ENCODE assay signal across 9 cellular contexts in the genomic region with DNA sequence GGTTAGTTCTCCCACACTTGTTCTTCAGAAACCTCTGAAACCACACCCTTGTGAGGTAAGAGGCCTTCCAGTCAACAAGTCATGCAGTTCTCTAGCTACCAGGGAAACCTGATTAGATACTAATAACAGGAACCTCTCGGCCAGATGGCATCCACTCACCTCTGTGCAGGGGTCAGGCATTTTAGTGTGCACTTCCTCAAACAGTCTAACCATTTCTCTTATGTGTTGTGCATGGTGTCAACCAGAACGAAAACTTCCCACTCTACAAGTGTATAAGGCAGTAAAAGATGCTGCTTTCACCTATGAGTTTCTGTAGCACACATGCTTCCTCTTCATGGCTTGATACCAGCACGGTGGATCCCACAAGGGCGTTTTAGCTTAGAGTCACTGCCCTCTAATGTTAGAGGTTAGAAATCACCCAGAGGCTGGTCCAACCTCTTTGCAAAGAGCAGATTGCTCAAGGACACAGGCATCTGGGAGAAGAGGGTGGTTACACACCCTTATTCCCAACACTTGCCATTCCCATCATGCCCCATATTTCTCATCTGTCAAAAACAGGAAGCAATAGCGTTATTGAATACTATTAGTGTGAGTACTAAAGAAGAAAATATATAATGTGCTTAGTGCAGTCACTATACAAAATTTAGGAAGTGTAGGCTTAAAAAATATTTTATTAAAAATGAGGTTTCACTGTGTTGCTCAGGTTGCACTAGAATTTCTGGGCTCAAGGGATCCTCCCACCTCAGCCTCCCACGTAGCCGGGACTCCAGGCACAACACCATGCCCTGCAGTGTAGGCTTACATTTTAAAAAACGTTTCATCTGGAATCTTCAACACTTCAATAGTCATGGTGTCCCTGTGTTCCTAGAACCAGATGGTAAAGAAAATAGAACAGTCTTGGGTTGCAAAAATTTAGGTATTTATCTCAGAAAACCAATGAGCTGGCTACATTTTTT. TPM values are rescaled to one million over a fixed set of nuclear protein-coding genes. Genes with fewer than 3 reads are reported as not detected.
A peak's percentile ranks its signal among the peaks of the same experiment; 100 is the strongest.
DNase-seq lines count a peak whose midpoint lies in the region; ATAC-seq lines count a peak whose summit lies in the region.
"Had no signal": no experiment of that assay in that cellular context is flagged by ENCODE, and none has a peak within 500 bp of the region (broad histone marks: within the 10 kb centered on the region; RNA-seq: fewer than 3 reads in every experiment).

No MANE protein-coding gene starts in this region.

- H3K27me3 ChIP-seq in duodenal mucosa (ENCODE audit: control insufficient read depth in 1 of 2, insufficient read depth in 2 of 2, low read length in 2 of 2): no peaks in the 10 kb centered on the region
- no peaks in the 10 kb centered on the region for H3K27me3 ChIP-seq in mesendoderm (ENCODE audit: insufficient read depth, low read length, poor library complexity)

- DNase-seq in activated T-cell treated with anti-CD3 and anti-CD28 coated beads for 48 hours (ENCODE audit: low read depth) (peak; percentile 11), HS-5 (ENCODE audit: low read depth) (peak; percentile 35), SIG-M5 treated with dmso at 0.1 percent for 504 hours (lab: John Stamatoyannopoulos, UW; ENCODE audit: unreplicated experiment) (peak; percentile 86), mesendoderm (peak; percentile 87), NCI-H2107 treated with DMSO at 0.1 percent for 48 hours (lab: John Stamatoyannopoulos, UW; ENCODE audit: unreplicated experiment) (no peak)
- DNase-seq in activated T-cell treated with anti-CD3 and anti-CD28 coated beads, Interleukin-2, amount 50 U/mL, for 1 hour: no peak

- no peak overlapping the region for H3K4ac ChIP-seq in mesendoderm (ENCODE audit: low read depth, low read length)

- no peaks in the 10 kb centered on the region for H3K9me3 ChIP-seq in duodenal mucosa (ENCODE audit: control insufficient read depth in 1 of 2, low read length in 2 of 2)
- H3K9me3 ChIP-seq: HAP-1 had no signal

- H2AK5ac ChIP-seq in mesendoderm (ENCODE audit: low read length): no peak overlapping the region

- ATAC-seq in GM21529 (IDR thresholded peaks at IDR 0.05; ENCODE audit: unreplicated experiment): peak; percentile 97

- H3K36me3 ChIP-seq in duodenal mucosa (ENCODE audit: control insufficient read depth in 1 of 2, insufficient read depth in 2 of 2, low read length in 2 of 2) (no peaks in the 10 kb centered on the region), mesendoderm (ENCODE audit: control insufficient read depth, insufficient read depth, low read length) (no peaks in the 10 kb centered on the region)
- H3K36me3 ChIP-seq: HAP-1 had no signal

- no peaks in the 10 kb centered on the region for H3K79me1 ChIP-seq in mesendoderm (ENCODE audit: low read length)

- H2BK5ac ChIP-seq in mesendoderm (ENCODE audit: low read length): no peak overlapping the region

- no peak overlapping the region for H2BK15ac ChIP-seq in mesendoderm (replicated peaks; ENCODE audit: low read depth)

- no peaks in the 10 kb centered on the region for H3K79me2 ChIP-seq in mesendoderm (ENCODE audit: control insufficient read depth, insufficient read depth, low read length)

- H3K4me1 ChIP-seq in duodenal mucosa (ENCODE audit: control insufficient read depth in 1 of 2, insufficient read depth in 2 of 2, low read length in 2 of 2) (peaks cover 8 to 9% of the 10 kb centered on the region in 2 donors), mesendoderm (ENCODE audit: control insufficient read depth, low read depth, low read length) (no peaks in the 10 kb centered on the region)
- H3K4me1 ChIP-seq: HAP-1 had no signal

- H3K56ac ChIP-seq in mesendoderm (ENCODE audit: low read length): no peak overlapping the region

- H3K27ac ChIP-seq in duodenal mucosa (ENCODE audit: low read depth, low read length): peak overlapping the region; percentile 73
- no peak overlapping the region for H3K27ac ChIP-seq in mesendoderm (ENCODE audit: low read depth, low read length)

- H4K8ac ChIP-seq in mesendoderm (ENCODE audit: low read depth, low read length): no peak overlapping the region

- no peak overlapping the region for H4K5ac ChIP-seq in mesendoderm (ENCODE audit: low read length)

- H3K18ac ChIP-seq in mesendoderm (ENCODE audit: low read length): no peak overlapping the region

- H2BK120ac ChIP-seq in mesendoderm (ENCODE audit: low read depth, low read length): no peak overlapping the region

- peak overlapping the region in 1 of 2 donors; percentile 15 for H3K9ac ChIP-seq in duodenal mucosa (ENCODE audit: low read depth in 1 of 2, low read length in 2 of 2)
- no peak overlapping the region for H3K9ac ChIP-seq in mesendoderm (ENCODE audit: low read length)

- H3K4me2 ChIP-seq in mesendoderm (ENCODE audit: low read length): no peak overlapping the region

- no peak overlapping the region for H3K23ac ChIP-seq in mesendoderm (ENCODE audit: low read length)

- H3K4me3 ChIP-seq in duodenal mucosa (ENCODE audit: low read depth in 1 of 2, low read length in 2 of 2) (peak overlapping the region; percentile 1 to 44), mesendoderm (ENCODE audit: low read length) (no peak overlapping the region)
- H3K4me3 ChIP-seq: HAP-1 had no signal

- WGBS in mesendoderm (ENCODE audit: extremely low coverage, insufficient coverage, low lambda C conversion rate): no CpG with 5 or more reads among the region's 8 CpGs

RNA-seq across cellular contexts. Expression of gene RAB31, which starts 34.5 kb away (rescaled TPM):
- polyA plus RNA-seq in mesendoderm (2013, experiment 1 of 2): 61.9 TPM
- 62.7 TPM for polyA plus RNA-seq in mesendoderm (2013, experiment 2 of 2)

RNA-seq across cellular contexts. Expression of gene PPP4R1, which starts 59.2 kb away (rescaled TPM):
- 83.0 TPM for polyA plus RNA-seq in mesendoderm (2013, experiment 1 of 2)
- polyA plus RNA-seq in mesendoderm (2013, experiment 2 of 2): 85.7 TPM

Comparison
In these comparisons a context has a peak if more than half of its experiments do, and no peak if none do; other contexts are left out.
1. DNase-seq: peak in activated T-cell treated with anti-CD3 and anti-CD28 coated beads for 48 hours (single experiment), HS-5 (single experiment), SIG-M5 treated with dmso at 0.1 percent for 504 hours (single experiment) and mesendoderm (single experiment); none in activated T-cell treated with anti-CD3 and anti-CD28 coated beads, Interleukin-2, amount 50 U/mL, for 1 hour (single experiment) and NCI-H2107 treated with DMSO at 0.1 percent for 48 hours (single experiment).